Comparison of ENCODE assay signal across 10 cellular contexts in genomic region chr2:144459937-144460336, GRCh38. TPM values are rescaled to one million over a fixed set of nuclear protein-coding genes. Genes with fewer than 3 reads are reported as not detected.
A peak's percentile ranks its signal among the peaks of the same experiment; 100 is the strongest.
DNase-seq lines count a peak whose midpoint lies in the region; ATAC-seq and TF ChIP-seq lines count a peak whose summit lies in the region.
"Had no signal": no experiment of that assay in that cellular context is flagged by ENCODE, and none has a peak within 500 bp of the region (broad histone marks: within the 10 kb centered on the region; RNA-seq: fewer than 3 reads in every experiment).

No MANE protein-coding gene starts in this region.

- H3K36me3 ChIP-seq in rectal smooth muscle tissue (ENCODE audit: control insufficient read depth, insufficient read depth, low read length) (no peaks in the 10 kb centered on the region), Caco-2 (ENCODE audit: control insufficient read depth, insufficient read depth, low read length) (no peaks in the 10 kb centered on the region)

- TF ChIP-seq CTCF in activated B cell treated with CpG ODN at 0.5 μM for 24 hours (IDR thresholded peaks at IDR 0.05): no peak
- no peak for TF ChIP-seq CTCF in foreskin fibroblast (IDR thresholded peaks at IDR 0.05; ENCODE audit: low read depth, low read length)
- no peak for TF ChIP-seq CTCF in Caco-2 (IDR thresholded peaks at IDR 0.05; ENCODE audit: insufficient read depth in 1 of 2, low read depth in 1 of 2, low read length in 1 of 2, severe bottlenecking in 1 of 2, unreplicated experiment in 1 of 2)

- H3K9ac ChIP-seq in rectal smooth muscle tissue (ENCODE audit: low read length): no peak overlapping the region

- intact Hi-C loops in activated B cell treated with CpG ODN at 0.5 μM for 24 hours (cut with micrococcal nuclease): loop anchor here (5.0 kb wide), 3 partner anchors 128 to 1292 kb away; a partner anchor contains a TSS
- intact Hi-C loops in posterior cingulate gyrus (cut with DNase I): loop anchor here (10.0 kb wide), 1 partner anchor 125 kb away; a partner anchor contains a TSS
- intact Hi-C loops in Caco-2 (cut with micrococcal nuclease; ENCODE audit: unreplicated experiment): no loop called here

- H3K27me3 Mint-ChIP-seq in activated B cell treated with CpG ODN at 0.5 μM for 24 hours (no peaks in the 10 kb centered on the region), Caco-2 (ENCODE audit: insufficient read depth, unreplicated experiment) (peaks cover 48% of the 10 kb centered on the region)

- POLR2A ChIA-PET in activated B cell treated with CpG ODN at 0.5 μM for 24 hours (lab: Charles Lee): interaction anchor here (0.5 kb wide), 1 partner anchor 21 kb away, joined by 9 read pairs; no protein-coding TSS in a partner anchor
- POLR2A ChIA-PET in Caco-2 (lab: Charles Lee): interaction anchor here (0.6 kb wide), 1 partner anchor 44 kb away, joined by 5 read pairs; no protein-coding TSS in a partner anchor

- ATAC-seq in activated B cell treated with CpG ODN at 0.5 μM for 24 hours (ENCODE audit: low read depth) (peak; percentile 15), GM21528 (IDR thresholded peaks at IDR 0.05; ENCODE audit: low FRiP score, unreplicated experiment) (no peak)
- ATAC-seq: Panc1 had no signal

- no peak overlapping the region for H3K4me3 Mint-ChIP-seq in activated B cell treated with CpG ODN at 0.5 μM for 24 hours
- no peak overlapping the region for H3K4me3 Mint-ChIP-seq in Caco-2 (ENCODE audit: unreplicated experiment)

- H3K4me1 Mint-ChIP-seq in activated B cell treated with CpG ODN at 0.5 μM for 24 hours (peaks cover 82% of the 10 kb centered on the region), Caco-2 (ENCODE audit: low read depth, unreplicated experiment) (no peaks in the 10 kb centered on the region)

- no peaks in the 10 kb centered on the region for H3K9me3 Mint-ChIP-seq in activated B cell treated with CpG ODN at 0.5 μM for 24 hours
- peaks cover 9% of the 10 kb centered on the region for H3K9me3 Mint-ChIP-seq in Caco-2 (ENCODE audit: unreplicated experiment)

- H3K27me3 ChIP-seq in rectal smooth muscle tissue (ENCODE audit: control insufficient read depth, insufficient read depth, low read length) (no peaks in the 10 kb centered on the region), Caco-2 (replicated peaks; ENCODE audit: control insufficient read depth, insufficient read depth, low read length) (peaks cover 4% of the 10 kb centered on the region)

- BruUV-seq in Caco-2 (replicated peaks; lab: Mats Ljungman, UMichigan): no TSS peak

- H3K9me3 ChIP-seq in Caco-2: peaks cover 6% of the 10 kb centered on the region; the same call in 1 of the 2 replicates

- H3K36me3 Mint-ChIP-seq in activated B cell treated with CpG ODN at 0.5 μM for 24 hours (ENCODE audit: low read depth): peaks cover 35% of the 10 kb centered on the region
- no peaks in the 10 kb centered on the region for H3K36me3 Mint-ChIP-seq in Caco-2 (ENCODE audit: insufficient read depth, unreplicated experiment)

- peak overlapping the region; percentile 11 for H3K27ac Mint-ChIP-seq in activated B cell treated with CpG ODN at 0.5 μM for 24 hours
- no peak overlapping the region for H3K27ac Mint-ChIP-seq in Caco-2 (ENCODE audit: unreplicated experiment)

- H3K4me1 ChIP-seq in rectal smooth muscle tissue (ENCODE audit: control insufficient read depth, insufficient read depth, low read length): peaks cover 4% of the 10 kb centered on the region
- no peaks in the 10 kb centered on the region for H3K4me1 ChIP-seq in Caco-2

- H3K27ac ChIP-seq in rectal smooth muscle tissue (ENCODE audit: low read depth, low read length): no peak overlapping the region

- CTCF ChIA-PET in activated B cell treated with CpG ODN at 0.5 μM for 24 hours (lab: Charles Lee) (interaction anchor here (2.1 kb wide), 1 partner anchor 10 kb away, joined by 6 read pairs; no protein-coding TSS in a partner anchor), Caco-2 (lab: Charles Lee) (no interaction called here)

- H3K4me3 ChIP-seq in foreskin fibroblast (ENCODE audit: low read depth in 1 of 2, low read length in 2 of 2) (no peak overlapping the region), rectal smooth muscle tissue (ENCODE audit: low read length) (peak overlapping the region; percentile 10), Caco-2 (ENCODE audit: low read depth, low read length) (no peak overlapping the region)

- peak; percentile 60 for DNase-seq in ELR (ENCODE audit: low read depth)
- DNase-seq in activated B cell treated with CpG ODN at 0.5 μM for 24 hours: no peak
- peak; percentile 59 to 66 for DNase-seq in foreskin fibroblast
- DNase-seq in posterior cingulate gyrus: no peak
- DNase-seq in Caco-2: no peak
- no peak for DNase-seq in NCI-H510A treated with DMSO at 0.1 percent for 48 hours (lab: John Stamatoyannopoulos, UW)
- DNase-seq: occipital lobe had no signal

RNA-seq across cellular contexts. Expression of gene ZEB2, which starts 60.0 kb away (rescaled TPM):
- 162 and 200 TPM in 2 replicates for total RNA-seq in activated B cell treated with CpG ODN at 0.5 μM for 24 hours
- total RNA-seq in Caco-2 (2022): not detected in 2 replicates

Comparison
In these comparisons a context has a peak if more than half of its experiments do, and no peak if none do; other contexts are left out.
1. DNase-seq: peak in ELR (single experiment) and foreskin fibroblast (2 of 2); none in activated B cell treated with CpG ODN at 0.5 μM for 24 hours (single experiment), posterior cingulate gyrus (0 of 10), Caco-2 (0 of 2) and NCI-H510A treated with DMSO at 0.1 percent for 48 hours (single experiment).
2. RNA of gene ZEB2, which starts 60.0 kb away (total RNA-seq): 162 to 200 TPM in activated B cell treated with CpG ODN at 0.5 μM for 24 hours; not detected in Caco-2; every median in the first group is over 100 times any median in the second.